Comparison of ENCODE assay signal across 8 cellular contexts in the genomic region with DNA sequence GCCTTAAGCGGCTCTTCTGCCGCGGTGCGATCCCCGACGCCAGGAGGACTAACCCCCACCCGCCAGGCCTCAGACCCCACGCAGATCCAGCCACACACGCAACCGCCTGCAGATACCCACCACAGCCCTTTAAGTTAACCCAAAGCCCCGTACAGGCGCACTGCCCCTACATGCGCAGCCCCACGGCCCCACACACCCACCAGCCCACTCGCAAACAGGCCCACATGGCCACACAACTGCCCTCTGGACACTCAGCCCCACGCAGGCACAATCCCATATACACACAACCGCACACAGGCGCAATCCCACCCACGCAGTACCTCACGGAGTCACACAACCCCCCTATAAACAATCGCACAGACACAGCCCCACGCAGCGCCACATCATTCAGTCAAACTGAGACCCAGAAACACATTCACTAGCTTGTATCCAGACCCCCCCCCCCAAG. TPM values are rescaled to one million over a fixed set of nuclear protein-coding genes. Genes with fewer than 3 reads are reported as not detected.
DNase-seq lines count a peak whose midpoint lies in the region; ATAC-seq and TF ChIP-seq lines count a peak whose summit lies in the region.

No MANE protein-coding gene starts in this region.

- H3K4me2 ChIP-seq in Karpas-422 (ENCODE audit: low read depth, low read length, poor library complexity, severe bottlenecking) (peak overlapping the region; percentile 78), neural progenitor cell (peak overlapping the region; percentile 96)

- no peaks in the 10 kb centered on the region for H3K36me3 ChIP-seq in Karpas-422 (ENCODE audit: insufficient read depth, low read length)
- H3K36me3 ChIP-seq in effector memory CD4-positive, alpha-beta T cell (ENCODE audit: control insufficient read depth, insufficient read depth, low read length), result no peaks in the 10 kb centered on the region
- no peaks in the 10 kb centered on the region for H3K36me3 ChIP-seq in neural progenitor cell

- H3F3A ChIP-seq in neural progenitor cell (ENCODE audit: low read depth), result peaks cover 46% of the 10 kb centered on the region

- ATAC-seq in HG03108 (IDR thresholded peaks at IDR 0.05; ENCODE audit: unreplicated experiment), result no peak

- H3K27ac ChIP-seq in Karpas-422 (ENCODE audit: low read length), result no peak overlapping the region
- no peak overlapping the region for H3K27ac ChIP-seq in effector memory CD4-positive, alpha-beta T cell (ENCODE audit: insufficient read depth, low read length, poor library complexity, severe bottlenecking)
- H3K27ac ChIP-seq in neural progenitor cell, result no peak overlapping the region

- H2AFZ ChIP-seq in Karpas-422 (ENCODE audit: low read length) (no peak overlapping the region), neural progenitor cell (replicated peaks) (no peak overlapping the region)

- H3K4me1 ChIP-seq in Karpas-422 (ENCODE audit: low read length), result peaks cover 53% of the 10 kb centered on the region
- H3K4me1 ChIP-seq in effector memory CD4-positive, alpha-beta T cell (ENCODE audit: control insufficient read depth, insufficient read depth, low read length, poor library complexity, severe bottlenecking), result peaks cover 17% of the 10 kb centered on the region
- H3K4me1 ChIP-seq in neural progenitor cell, result peaks cover 25% of the 10 kb centered on the region

- H3K9ac ChIP-seq in Karpas-422 (ENCODE audit: low read length) (no peak overlapping the region), neural progenitor cell (no peak overlapping the region)

- H4K20me1 ChIP-seq in Karpas-422 (ENCODE audit: insufficient read depth, low read depth, low read length) (no peaks in the 10 kb centered on the region), neural progenitor cell (ENCODE audit: low read depth) (peaks cover 97% of the 10 kb centered on the region)

- TF ChIP-seq CTCF in AG09309 (IDR thresholded peaks at IDR 0.05; ENCODE audit: control insufficient read depth, insufficient read depth, low read depth, low read length, missing control alignments), result no peak
- no peak for TF ChIP-seq CTCF in neural progenitor cell (IDR thresholded peaks at IDR 0.05)

- H3K27me3 Mint-ChIP-seq in neural progenitor cell (ENCODE audit: insufficient read depth, low read depth), result peaks cover 9% of the 10 kb centered on the region

- H3K4me3 ChIP-seq in AG09309 (ENCODE audit: control insufficient read depth, low read depth, low read length) (peak overlapping the region; percentile 51), Karpas-422 (ENCODE audit: low read length) (no peak overlapping the region), neural progenitor cell (peak overlapping the region; percentile 74)
- peak overlapping the region; percentile 66 for H3K4me3 ChIP-seq in effector memory CD4-positive, alpha-beta T cell (ENCODE audit: insufficient read depth, low read depth, low read length, poor library complexity, severe bottlenecking)

- peaks cover 60% of the 10 kb centered on the region for H3K4me1 Mint-ChIP-seq in neural progenitor cell

- H3K79me2 ChIP-seq in Karpas-422 (ENCODE audit: low read length) (peaks cover 78% of the 10 kb centered on the region), neural progenitor cell (ENCODE audit: low read depth) (peaks cover 11% of the 10 kb centered on the region)

- peak overlapping the region; percentile 22 for H3K27ac Mint-ChIP-seq in neural progenitor cell

- peaks cover 4% of the 10 kb centered on the region for H3K36me3 Mint-ChIP-seq in neural progenitor cell

- no peaks in the 10 kb centered on the region for H3K9me2 ChIP-seq in Karpas-422 (replicated peaks; ENCODE audit: insufficient read depth, low read length)

- H3K4me3 Mint-ChIP-seq in neural progenitor cell, result peak overlapping the region; percentile 91

- H3K27me3 ChIP-seq in Karpas-422 (ENCODE audit: low read length), result no peaks in the 10 kb centered on the region
- H3K27me3 ChIP-seq in effector memory CD4-positive, alpha-beta T cell (replicated peaks; ENCODE audit: control insufficient read depth, insufficient read depth, low read length, poor library complexity, severe bottlenecking), result peaks cover 5% of the 10 kb centered on the region
- H3K27me3 ChIP-seq in neural progenitor cell, result peaks cover 87% of the 10 kb centered on the region

- DNase-seq in AG09309 (ENCODE audit: low read depth) (no peak), Karpas-422 (no peak), neural progenitor cell (ENCODE audit: low spot score) (no peak), DMS153 treated with DMSO at 0.1 percent for 48 hours (lab: John Stamatoyannopoulos, UW; ENCODE audit: unreplicated experiment) (no peak), GM03348 (ENCODE audit: low spot score) (no peak)
- no peak for DNase-seq in effector memory CD4-positive, alpha-beta T cell
- no peak for DNase-seq in NK-92 treated with Interleukin-12 subunit alpha and Interleukin-12 subunit beta, amount 100 ng/mL, for 24 hours (lab: John Stamatoyannopoulos, UW)

- H3K9me3 ChIP-seq in Karpas-422 (ENCODE audit: low read length), result no peaks in the 10 kb centered on the region
- no peaks in the 10 kb centered on the region for H3K9me3 ChIP-seq in effector memory CD4-positive, alpha-beta T cell (ENCODE audit: control insufficient read depth, low read length)
- H3K9me3 ChIP-seq in neural progenitor cell (ENCODE audit: low read depth), result no peaks in the 10 kb centered on the region

- no peaks in the 10 kb centered on the region for H3K9me3 Mint-ChIP-seq in neural progenitor cell

RNA-seq across cellular contexts. Expression of a gene that starts 41.7 kb away (rescaled TPM):
- total RNA-seq in Karpas-422 (2014; rRNA removed; shearing (Covaris generic); ENCODE audit: low replicate concordance), result 18.2 and 35.1 TPM in 2 replicates
- 18.0 and 27.4 TPM in 2 replicates for total RNA-seq in neural progenitor cell (ENCODE audit: low replicate concordance)
